1 cellular context compared by ENCODE assay signal in the genomic region with DNA sequence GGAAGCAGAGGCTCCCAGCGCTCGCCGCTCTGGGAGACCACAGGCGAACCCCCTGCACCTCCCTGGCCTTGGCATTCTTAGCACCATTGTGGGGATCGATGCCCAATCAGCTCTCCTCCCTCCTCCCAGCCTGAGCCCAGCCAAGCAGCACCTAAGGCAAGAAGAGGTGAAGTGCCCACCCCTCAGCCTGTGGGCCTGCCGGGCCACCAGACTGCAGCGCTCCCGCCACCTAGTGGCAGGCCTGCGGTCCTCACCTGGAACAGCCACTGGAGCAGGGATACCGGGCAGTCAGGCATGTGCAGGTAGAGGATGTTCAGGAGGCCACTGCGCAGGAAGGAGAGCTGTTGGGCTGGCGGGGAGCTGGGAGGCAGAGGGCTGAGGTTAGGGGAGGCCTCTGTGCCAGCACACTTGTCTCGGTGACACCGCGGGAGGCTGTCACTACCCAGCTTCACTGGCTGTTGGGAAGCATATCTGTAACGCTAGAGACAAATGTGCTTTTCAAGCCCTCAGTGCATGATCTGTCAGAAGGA.
TF ChIP-seq lines count a peak whose summit lies in the region.

No MANE protein-coding gene starts in this region.

TF ChIP-seq in HepG2, 621 proteins besides CTCF, POLR2A, EP300 and RAD21 (continued from another document):
- TF ChIP-seq, protein P1, sequence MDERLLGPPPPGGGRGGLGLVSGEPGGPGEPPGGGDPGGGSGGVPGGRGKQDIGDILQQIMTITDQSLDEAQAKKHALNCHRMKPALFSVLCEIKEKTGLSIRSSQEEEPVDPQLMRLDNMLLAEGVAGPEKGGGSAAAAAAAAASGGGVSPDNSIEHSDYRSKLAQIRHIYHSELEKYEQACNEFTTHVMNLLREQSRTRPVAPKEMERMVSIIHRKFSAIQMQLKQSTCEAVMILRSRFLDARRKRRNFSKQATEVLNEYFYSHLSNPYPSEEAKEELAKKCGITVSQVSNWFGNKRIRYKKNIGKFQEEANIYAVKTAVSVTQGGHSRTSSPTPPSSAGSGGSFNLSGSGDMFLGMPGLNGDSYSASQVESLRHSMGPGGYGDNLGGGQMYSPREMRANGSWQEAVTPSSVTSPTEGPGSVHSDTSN (CRISPR knock-in tag; IDR thresholded peaks at IDR 0.05) = peak; percentile 19; the same call in 1 of the 2 replicates
- TF ChIP-seq, protein P2, sequence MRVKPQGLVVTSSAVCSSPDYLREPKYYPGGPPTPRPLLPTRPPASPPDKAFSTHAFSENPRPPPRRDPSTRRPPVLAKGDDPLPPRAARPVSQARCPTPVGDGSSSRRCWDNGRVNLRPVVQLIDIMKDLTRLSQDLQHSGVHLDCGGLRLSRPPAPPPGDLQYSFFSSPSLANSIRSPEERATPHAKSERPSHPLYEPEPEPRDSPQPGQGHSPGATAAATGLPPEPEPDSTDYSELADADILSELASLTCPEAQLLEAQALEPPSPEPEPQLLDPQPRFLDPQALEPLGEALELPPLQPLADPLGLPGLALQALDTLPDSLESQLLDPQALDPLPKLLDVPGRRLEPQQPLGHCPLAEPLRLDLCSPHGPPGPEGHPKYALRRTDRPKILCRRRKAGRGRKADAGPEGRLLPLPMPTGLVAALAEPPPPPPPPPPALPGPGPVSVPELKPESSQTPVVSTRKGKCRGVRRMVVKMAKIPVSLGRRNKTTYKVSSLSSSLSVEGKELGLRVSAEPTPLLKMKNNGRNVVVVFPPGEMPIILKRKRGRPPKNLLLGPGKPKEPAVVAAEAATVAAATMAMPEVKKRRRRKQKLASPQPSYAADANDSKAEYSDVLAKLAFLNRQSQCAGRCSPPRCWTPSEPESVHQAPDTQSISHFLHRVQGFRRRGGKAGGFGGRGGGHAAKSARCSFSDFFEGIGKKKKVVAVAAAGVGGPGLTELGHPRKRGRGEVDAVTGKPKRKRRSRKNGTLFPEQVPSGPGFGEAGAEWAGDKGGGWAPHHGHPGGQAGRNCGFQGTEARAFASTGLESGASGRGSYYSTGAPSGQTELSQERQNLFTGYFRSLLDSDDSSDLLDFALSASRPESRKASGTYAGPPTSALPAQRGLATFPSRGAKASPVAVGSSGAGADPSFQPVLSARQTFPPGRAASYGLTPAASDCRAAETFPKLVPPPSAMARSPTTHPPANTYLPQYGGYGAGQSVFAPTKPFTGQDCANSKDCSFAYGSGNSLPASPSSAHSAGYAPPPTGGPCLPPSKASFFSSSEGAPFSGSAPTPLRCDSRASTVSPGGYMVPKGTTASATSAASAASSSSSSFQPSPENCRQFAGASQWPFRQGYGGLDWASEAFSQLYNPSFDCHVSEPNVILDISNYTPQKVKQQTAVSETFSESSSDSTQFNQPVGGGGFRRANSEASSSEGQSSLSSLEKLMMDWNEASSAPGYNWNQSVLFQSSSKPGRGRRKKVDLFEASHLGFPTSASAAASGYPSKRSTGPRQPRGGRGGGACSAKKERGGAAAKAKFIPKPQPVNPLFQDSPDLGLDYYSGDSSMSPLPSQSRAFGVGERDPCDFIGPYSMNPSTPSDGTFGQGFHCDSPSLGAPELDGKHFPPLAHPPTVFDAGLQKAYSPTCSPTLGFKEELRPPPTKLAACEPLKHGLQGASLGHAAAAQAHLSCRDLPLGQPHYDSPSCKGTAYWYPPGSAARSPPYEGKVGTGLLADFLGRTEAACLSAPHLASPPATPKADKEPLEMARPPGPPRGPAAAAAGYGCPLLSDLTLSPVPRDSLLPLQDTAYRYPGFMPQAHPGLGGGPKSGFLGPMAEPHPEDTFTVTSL (CRISPR knock-in tag; IDR thresholded peaks at IDR 0.05; ENCODE audit: borderline replicate concordance) = no peak; the same call in 1 of the 2 replicates
- TF ChIP-seq ZNF207 (IDR thresholded peaks at IDR 0.05; ENCODE audit: borderline replicate concordance) (no peak), STAG1 (CRISPR knock-in tag; IDR thresholded peaks at IDR 0.05) (peak; percentile 98), PHF8 (CRISPR knock-in tag; IDR thresholded peaks at IDR 0.05) (peak; percentile 55), NONO (IDR thresholded peaks at IDR 0.05) (no peak), NONO (CRISPR knock-in tag; conservative IDR thresholded peaks at IDR 0.05) (peak; percentile 78), FIP1L1 (IDR thresholded peaks at IDR 0.05; ENCODE audit: borderline replicate concordance, insufficient read depth, low read depth, low read length) (no peak), ZKSCAN1 (IDR thresholded peaks at IDR 0.05; ENCODE audit: low read length) (no peak), ZNF768 (CRISPR knock-in tag; IDR thresholded peaks at IDR 0.05) (0 out of 2 replicates have a peak, but pooled peaks have one; percentile 63), MIER3 (CRISPR knock-in tag; IDR thresholded peaks at IDR 0.05; ENCODE audit: borderline replicate concordance) (peak; percentile 63; the same call in 1 of the 2 replicates), ZBTB7A (CRISPR knock-in tag; IDR thresholded peaks at IDR 0.05) (peak; percentile 49; the same call in 1 of the 2 replicates), MYC (CRISPR knock-in tag; IDR thresholded peaks at IDR 0.05; ENCODE audit: borderline replicate concordance) (peak; percentile 77)
- TF ChIP-seq, protein P3, sequence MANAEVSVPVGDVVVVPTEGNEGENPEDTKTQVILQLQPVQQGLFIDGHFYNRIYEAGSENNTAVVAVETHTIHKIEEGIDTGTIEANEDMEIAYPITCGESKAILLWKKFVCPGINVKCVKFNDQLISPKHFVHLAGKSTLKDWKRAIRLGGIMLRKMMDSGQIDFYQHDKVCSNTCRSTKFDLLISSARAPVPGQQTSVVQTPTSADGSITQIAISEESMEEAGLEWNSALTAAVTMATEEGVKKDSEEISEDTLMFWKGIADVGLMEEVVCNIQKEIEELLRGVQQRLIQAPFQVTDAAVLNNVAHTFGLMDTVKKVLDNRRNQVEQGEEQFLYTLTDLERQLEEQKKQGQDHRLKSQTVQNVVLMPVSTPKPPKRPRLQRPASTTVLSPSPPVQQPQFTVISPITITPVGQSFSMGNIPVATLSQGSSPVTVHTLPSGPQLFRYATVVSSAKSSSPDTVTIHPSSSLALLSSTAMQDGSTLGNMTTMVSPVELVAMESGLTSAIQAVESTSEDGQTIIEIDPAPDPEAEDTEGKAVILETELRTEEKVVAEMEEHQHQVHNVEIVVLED (CRISPR knock-in tag; IDR thresholded peaks at IDR 0.05; ENCODE audit: borderline replicate concordance) = no peak
- TF ChIP-seq, protein P4, sequence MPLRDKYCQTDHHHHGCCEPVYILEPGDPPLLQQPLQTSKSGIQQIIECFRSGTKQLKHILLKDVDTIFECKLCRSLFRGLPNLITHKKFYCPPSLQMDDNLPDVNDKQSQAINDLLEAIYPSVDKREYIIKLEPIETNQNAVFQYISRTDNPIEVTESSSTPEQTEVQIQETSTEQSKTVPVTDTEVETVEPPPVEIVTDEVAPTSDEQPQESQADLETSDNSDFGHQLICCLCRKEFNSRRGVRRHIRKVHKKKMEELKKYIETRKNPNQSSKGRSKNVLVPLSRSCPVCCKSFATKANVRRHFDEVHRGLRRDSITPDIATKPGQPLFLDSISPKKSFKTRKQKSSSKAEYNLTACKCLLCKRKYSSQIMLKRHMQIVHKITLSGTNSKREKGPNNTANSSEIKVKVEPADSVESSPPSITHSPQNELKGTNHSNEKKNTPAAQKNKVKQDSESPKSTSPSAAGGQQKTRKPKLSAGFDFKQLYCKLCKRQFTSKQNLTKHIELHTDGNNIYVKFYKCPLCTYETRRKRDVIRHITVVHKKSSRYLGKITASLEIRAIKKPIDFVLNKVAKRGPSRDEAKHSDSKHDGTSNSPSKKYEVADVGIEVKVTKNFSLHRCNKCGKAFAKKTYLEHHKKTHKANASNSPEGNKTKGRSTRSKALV (CRISPR knock-in tag; IDR thresholded peaks at IDR 0.05) = peak; percentile 55; the same call in 1 of the 2 replicates
- TF ChIP-seq, protein P5, sequence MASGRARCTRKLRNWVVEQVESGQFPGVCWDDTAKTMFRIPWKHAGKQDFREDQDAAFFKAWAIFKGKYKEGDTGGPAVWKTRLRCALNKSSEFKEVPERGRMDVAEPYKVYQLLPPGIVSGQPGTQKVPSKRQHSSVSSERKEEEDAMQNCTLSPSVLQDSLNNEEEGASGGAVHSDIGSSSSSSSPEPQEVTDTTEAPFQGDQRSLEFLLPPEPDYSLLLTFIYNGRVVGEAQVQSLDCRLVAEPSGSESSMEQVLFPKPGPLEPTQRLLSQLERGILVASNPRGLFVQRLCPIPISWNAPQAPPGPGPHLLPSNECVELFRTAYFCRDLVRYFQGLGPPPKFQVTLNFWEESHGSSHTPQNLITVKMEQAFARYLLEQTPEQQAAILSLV (CRISPR knock-in tag; IDR thresholded peaks at IDR 0.05; ENCODE audit: borderline replicate concordance) = peak; percentile 78; the same call in 1 of the 2 replicates
- TF ChIP-seq, protein P6, sequence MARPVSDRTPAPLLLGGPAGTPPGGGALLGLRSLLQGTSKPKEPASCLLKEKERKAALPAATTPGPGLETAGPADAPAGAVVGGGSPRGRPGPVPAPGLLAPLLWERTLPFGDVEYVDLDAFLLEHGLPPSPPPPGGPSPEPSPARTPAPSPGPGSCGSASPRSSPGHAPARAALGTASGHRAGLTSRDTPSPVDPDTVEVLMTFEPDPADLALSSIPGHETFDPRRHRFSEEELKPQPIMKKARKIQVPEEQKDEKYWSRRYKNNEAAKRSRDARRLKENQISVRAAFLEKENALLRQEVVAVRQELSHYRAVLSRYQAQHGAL (CRISPR knock-in tag; IDR thresholded peaks at IDR 0.05; ENCODE audit: not compliant biosample characterization) = no peak
- TF ChIP-seq, protein P7, sequence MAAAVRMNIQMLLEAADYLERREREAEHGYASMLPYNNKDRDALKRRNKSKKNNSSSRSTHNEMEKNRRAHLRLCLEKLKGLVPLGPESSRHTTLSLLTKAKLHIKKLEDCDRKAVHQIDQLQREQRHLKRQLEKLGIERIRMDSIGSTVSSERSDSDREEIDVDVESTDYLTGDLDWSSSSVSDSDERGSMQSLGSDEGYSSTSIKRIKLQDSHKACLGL (CRISPR knock-in tag; IDR thresholded peaks at IDR 0.05) = no peak
TF ChIP-seq in HepG2: peak in this region for 130.
